Comparison of ENCODE assay signal across 33 cellular contexts in genomic region chr11:19687372-19687771, GRCh38.
"Had no signal": no experiment of that assay in that cellular context is flagged by ENCODE, and none has a peak within 500 bp of the region (broad histone marks: within the 10 kb centered on the region; RNA-seq: fewer than 3 reads in every experiment).

No MANE protein-coding gene starts in this region.

- H3K36me3 Mint-ChIP-seq: activated CD8-positive, alpha-beta memory T cell treated with anti-CD3 and anti-CD28 coated beads, Interleukin-2, amount 10 ng/mL, durations not matched to agents 7 days and 5 days; activated naive CD4-positive, alpha-beta T cell treated with anti-CD3 and anti-CD28 coated beads, Interleukin-2, amount 10 ng/mL, durations not matched to agents 7 days and 5 days; activated naive CD8-positive, alpha-beta T cell; activated naive CD8-positive, alpha-beta T cell treated with anti-CD3 and anti-CD28 coated beads, Interleukin-2, amount 10 ng/mL, durations not matched to agents 7 days and 5 days; brain had no signal

- H3K9me3 Mint-ChIP-seq: activated CD4-positive, alpha-beta memory T cell treated with anti-CD3 and anti-CD28 coated beads, Interleukin-2, amount 10 ng/mL, durations not matched to agents 7 days and 5 days; activated CD4-positive, alpha-beta T cell treated with anti-CD3 and anti-CD28 coated beads, Interleukin-2, amount 10 ng/mL, durations not matched to agents 7 days and 5 days; activated naive CD4-positive, alpha-beta T cell treated with anti-CD3 and anti-CD28 coated beads, Interleukin-2, amount 10 ng/mL, durations not matched to agents 7 days and 5 days; activated naive CD8-positive, alpha-beta T cell treated with anti-CD3 and anti-CD28 coated beads, Interleukin-2, amount 10 ng/mL, durations not matched to agents 7 days and 5 days; activated naive CD8-positive, alpha-beta T cell treated with anti-CD3 and anti-CD28 coated beads, Interleukin-2, amount 50 U/mL, for 24 hours; activated T-cell treated with anti-CD3 and anti-CD28 coated beads, Interleukin-2, amount 50 U/mL, for 24 hours; activated T-helper 2 cell treated with anti-CD3 and anti-CD28 coated beads, Interferon-gamma antibody, Interleukin-2, Interleukin-4, amounts not matched to agents 10 μg/mL and 5 μg/mL and 100 μg/mL, durations not matched to agents 14 hours and 24 hours and 36 hours; brain; T-helper 1 cell treated with Interleukin-12 subunit alpha and Interleukin-12 subunit beta and Interleukin-4 antibody, amounts not matched to agents 30 μg/mL and 1 μg/mL, for 36 hours; T-helper 2 cell treated with Interferon-gamma antibody and Interleukin-4, amounts not matched to agents 5 μg/mL and 100 μg/mL, for 36 hours had no signal

- H3K4me3 Mint-ChIP-seq: activated CD4-positive, alpha-beta memory T cell treated with anti-CD3 and anti-CD28 coated beads, Interleukin-2, amount 10 ng/mL, durations not matched to agents 7 days and 5 days; activated CD4-positive, alpha-beta T cell treated with anti-CD3 and anti-CD28 coated beads for 36 hours; activated CD4-positive, alpha-beta T cell treated with anti-CD3 and anti-CD28 coated beads, Interleukin-2, amount 10 ng/mL, durations not matched to agents 7 days and 5 days; activated CD8-positive, alpha-beta memory T cell treated with anti-CD3 and anti-CD28 coated beads, Interleukin-2, amount 10 ng/mL, durations not matched to agents 7 days and 5 days; activated CD8-positive, alpha-beta T cell treated with anti-CD3 and anti-CD28 coated beads, Interleukin-2, amount 10 ng/mL, durations not matched to agents 7 days and 5 days; activated naive CD4-positive, alpha-beta T cell treated with anti-CD3 and anti-CD28 coated beads, Interleukin-2, amount 10 ng/mL, durations not matched to agents 7 days and 5 days; activated naive CD8-positive, alpha-beta T cell; activated naive CD8-positive, alpha-beta T cell treated with anti-CD3 and anti-CD28 coated beads, Interleukin-2, amount 10 ng/mL, durations not matched to agents 7 days and 5 days; activated naive CD8-positive, alpha-beta T cell treated with anti-CD3 and anti-CD28 coated beads, Interleukin-2, amount 50 U/mL, for 24 hours; activated T-cell treated with anti-CD3 and anti-CD28 coated beads, Interleukin-2, amount 50 U/mL, for 24 hours; brain; T-helper 1 cell treated with Interleukin-12 subunit alpha and Interleukin-12 subunit beta and Interleukin-4 antibody, amounts not matched to agents 30 μg/mL and 1 μg/mL, for 36 hours; T-helper 2 cell treated with Interferon-gamma antibody and Interleukin-4, amounts not matched to agents 5 μg/mL and 100 μg/mL, for 36 hours had no signal

- H3K27me3 Mint-ChIP-seq: activated naive CD8-positive, alpha-beta T cell had no signal

- ATAC-seq: activated CD4-positive, alpha-beta T cell treated with anti-CD3 and anti-CD28 coated beads for 36 hours; activated CD4-positive, CD25-positive, alpha-beta regulatory T cell treated with anti-CD3 and anti-CD28 coated beads, Interleukin-2, amount 50 U/mL, for 24 hours; activated CD8-positive, alpha-beta memory T cell treated with anti-CD3 and anti-CD28 coated beads, Interleukin-2, amount 10 ng/mL, durations not matched to agents 7 days and 5 days; activated CD8-positive, alpha-beta T cell treated with anti-CD3 and anti-CD28 coated beads, Interleukin-2, amount 10 ng/mL, durations not matched to agents 7 days and 5 days; activated naive CD8-positive, alpha-beta T cell treated with anti-CD3 and anti-CD28 coated beads, Interleukin-2, amount 50 U/mL, for 24 hours had no signal

- H3K27me3 ChIP-seq: ascending aorta had no signal

- H3K36me3 ChIP-seq: ascending aorta had no signal

- DNase-seq: activated CD4-positive, alpha-beta memory T cell treated with anti-CD3 and anti-CD28 coated beads, Interleukin-2, amount 10 ng/mL, durations not matched to agents 7 days and 5 days; activated CD4-positive, alpha-beta T cell treated with anti-CD3 and anti-CD28 coated beads for 1 hour; activated CD4-positive, alpha-beta T cell treated with anti-CD3 and anti-CD28 coated beads for 36 hours; activated CD4-positive, alpha-beta T cell treated with anti-CD3 and anti-CD28 coated beads for 48 hours; activated CD4-positive, alpha-beta T cell treated with anti-CD3 and anti-CD28 coated beads, Interleukin-2, amount 10 ng/mL, durations not matched to agents 7 days and 5 days; activated CD4-positive, alpha-beta T cell treated with anti-CD3 and anti-CD28 coated beads, Interleukin-2, amount 50 U/mL, for 48 hours; activated CD4-positive, CD25-positive, alpha-beta regulatory T cell; activated CD8-positive, alpha-beta memory T cell treated with anti-CD3 and anti-CD28 coated beads for 24 hours; activated CD8-positive, alpha-beta memory T cell treated with anti-CD3 and anti-CD28 coated beads, Interleukin-2, amount 10 ng/mL, durations not matched to agents 7 days and 5 days; activated CD8-positive, alpha-beta memory T cell treated with anti-CD3 and anti-CD28 coated beads, Interleukin-2, amount 50 U/mL, for 48 hours; activated CD8-positive, alpha-beta T cell treated with anti-CD3 and anti-CD28 coated beads, Interleukin-2, amount 10 ng/mL, durations not matched to agents 7 days and 5 days; activated effector memory CD4-positive, alpha-beta T cell treated with Interleukin-2 at 50 U/mL for 16 hours; activated gamma-delta T cell; activated naive CD4-positive, alpha-beta T cell treated with anti-CD3 and anti-CD28 coated beads, Interleukin-2, amount 10 ng/mL, durations not matched to agents 7 days and 5 days; activated naive CD4-positive, alpha-beta T cell treated with Interleukin-2 at 50 U/mL for 16 hours; activated naive CD8-positive, alpha-beta T cell treated with anti-CD3 and anti-CD28 coated beads, Interleukin-2, amount 10 ng/mL, durations not matched to agents 7 days and 5 days; activated naive CD8-positive, alpha-beta T cell treated with anti-CD3 and anti-CD28 coated beads, Interleukin-2, amount 50 U/mL, for 24 hours; activated T-cell treated with anti-CD3 and anti-CD28 coated beads, Interleukin-2, amount 50 U/mL, for 24 hours; activated T-cell treated with anti-CD3 and anti-CD28 coated beads, Interleukin-2, amount 50 U/mL, for 48 hours; amygdala; anterior cingulate cortex; central memory CD4-positive, alpha-beta T cell; T-helper 1 cell; T-helper 2 cell; T-helper 9 cell had no signal

- H3K4me1 Mint-ChIP-seq: activated CD4-positive, alpha-beta memory T cell treated with anti-CD3 and anti-CD28 coated beads, Interleukin-2, amount 10 ng/mL, durations not matched to agents 7 days and 5 days; activated CD4-positive, alpha-beta T cell treated with anti-CD3 and anti-CD28 coated beads for 36 hours; activated CD4-positive, alpha-beta T cell treated with anti-CD3 and anti-CD28 coated beads, Interleukin-2, amount 10 ng/mL, durations not matched to agents 7 days and 5 days; activated CD8-positive, alpha-beta memory T cell treated with anti-CD3 and anti-CD28 coated beads, Interleukin-2, amount 10 ng/mL, durations not matched to agents 7 days and 5 days; activated naive CD4-positive, alpha-beta T cell treated with anti-CD3 and anti-CD28 coated beads, Interleukin-2, amount 10 ng/mL, durations not matched to agents 7 days and 5 days; activated naive CD8-positive, alpha-beta T cell treated with anti-CD3 and anti-CD28 coated beads, Interleukin-2, amount 10 ng/mL, durations not matched to agents 7 days and 5 days; activated naive CD8-positive, alpha-beta T cell treated with anti-CD3 and anti-CD28 coated beads, Interleukin-2, amount 50 U/mL, for 24 hours had no signal

- H3K4me3 ChIP-seq: ascending aorta had no signal

- H3K27ac Mint-ChIP-seq: activated CD4-positive, alpha-beta memory T cell treated with anti-CD3 and anti-CD28 coated beads, Interleukin-2, amount 10 ng/mL, durations not matched to agents 7 days and 5 days; activated CD4-positive, alpha-beta T cell treated with anti-CD3 and anti-CD28 coated beads for 36 hours; activated CD4-positive, alpha-beta T cell treated with anti-CD3 and anti-CD28 coated beads, Interleukin-2, amount 10 ng/mL, durations not matched to agents 7 days and 5 days; activated CD8-positive, alpha-beta memory T cell treated with anti-CD3 and anti-CD28 coated beads, Interleukin-2, amount 10 ng/mL, durations not matched to agents 7 days and 5 days; activated CD8-positive, alpha-beta T cell treated with anti-CD3 and anti-CD28 coated beads, Interleukin-2, amount 10 ng/mL, durations not matched to agents 7 days and 5 days; activated naive CD4-positive, alpha-beta T cell treated with anti-CD3 and anti-CD28 coated beads, Interleukin-2, amount 10 ng/mL, durations not matched to agents 7 days and 5 days; activated naive CD8-positive, alpha-beta T cell; activated naive CD8-positive, alpha-beta T cell treated with anti-CD3 and anti-CD28 coated beads, Interleukin-2, amount 10 ng/mL, durations not matched to agents 7 days and 5 days; activated naive CD8-positive, alpha-beta T cell treated with anti-CD3 and anti-CD28 coated beads, Interleukin-2, amount 50 U/mL, for 24 hours; activated T-cell treated with anti-CD3 and anti-CD28 coated beads, Interleukin-2, amount 50 U/mL, for 24 hours; activated T-helper 2 cell treated with anti-CD3 and anti-CD28 coated beads, Interferon-gamma antibody, Interleukin-2, Interleukin-4, amounts not matched to agents 10 μg/mL and 5 μg/mL and 100 μg/mL, durations not matched to agents 14 hours and 24 hours and 36 hours; T-helper 1 cell treated with Interleukin-12 subunit alpha and Interleukin-12 subunit beta and Interleukin-4 antibody, amounts not matched to agents 30 μg/mL and 1 μg/mL, for 36 hours; T-helper 2 cell treated with Interferon-gamma antibody and Interleukin-4, amounts not matched to agents 5 μg/mL and 100 μg/mL, for 36 hours had no signal

- H3K9me3 ChIP-seq: ascending aorta had no signal

- H3K27ac ChIP-seq: ascending aorta, VCaP had no signal
